Comparison of ENCODE assay signal across 13 cellular contexts in the genomic region with DNA sequence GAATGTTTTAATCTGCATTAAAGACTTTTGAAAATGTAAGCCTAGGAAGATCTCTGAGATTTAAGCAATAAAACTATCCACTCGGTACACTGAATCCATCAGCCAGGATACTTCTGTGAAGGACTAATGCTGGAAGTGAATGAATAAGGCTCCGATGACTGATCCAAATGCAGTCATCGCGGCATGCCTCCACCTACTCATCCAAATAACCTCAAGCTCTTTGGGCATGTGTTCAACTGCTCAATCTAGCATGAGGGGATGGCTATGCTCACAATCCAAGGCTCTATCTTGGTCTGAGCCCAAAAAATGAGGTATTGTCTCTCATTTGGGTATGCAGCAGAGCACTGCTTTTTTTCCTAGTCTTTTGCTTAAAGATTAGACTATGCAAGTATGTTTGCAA. TPM values are rescaled to one million over a fixed set of nuclear protein-coding genes. Genes with fewer than 3 reads are reported as not detected.
A peak's percentile ranks its signal among the peaks of the same experiment; 100 is the strongest.
DNase-seq lines count a peak whose midpoint lies in the region; ATAC-seq, FAIRE-seq and TF ChIP-seq lines count a peak whose summit lies in the region.
"Had no signal": no experiment of that assay in that cellular context is flagged by ENCODE, and none has a peak within 500 bp of the region (broad histone marks: within the 10 kb centered on the region; RNA-seq: fewer than 3 reads in every experiment).

No MANE protein-coding gene starts in this region.

- no peak for TF ChIP-seq CTCF in heart right ventricle (IDR thresholded peaks at IDR 0.05)
- no peak for TF ChIP-seq CTCF in foreskin fibroblast (IDR thresholded peaks at IDR 0.05; ENCODE audit: low read depth, low read length)
- no peak for TF ChIP-seq CTCF in GM13976 (IDR thresholded peaks at IDR 0.05; ENCODE audit: borderline replicate concordance, control extremely low read depth, extremely low read depth, insufficient read depth, missing control alignments)

- DNase-seq in heart right ventricle: no peak
- no peak for DNase-seq in Right ventricle myocardium superior
- peak; percentile 76 to 90 for DNase-seq in foreskin fibroblast
- no peak for DNase-seq in GM13976 (ENCODE audit: low spot score)
- no peak for DNase-seq in HUDEP-2 (lab: John Stamatoyannopoulos, UW; ENCODE audit: unreplicated experiment in 76 of 76)
- no peak for DNase-seq in GM12892 (ENCODE audit: insufficient read length)
- no peak for DNase-seq in NK-92 treated with Interleukin-12 subunit alpha and Interleukin-12 subunit beta, amount 100 ng/mL, for 24 hours (lab: John Stamatoyannopoulos, UW)
- DNase-seq: NCI-H524 treated with DMSO at 0.1 percent for 48 hours, nephron progenitor cell had no signal

- peaks cover 4% of the 10 kb centered on the region for H3K4me1 Mint-ChIP-seq in activated T-helper 17 cell treated with anti-CD3 and anti-CD28 coated beads, Interleukin-2, amount 50 U/mL, for 72 hours
- H3K4me1 Mint-ChIP-seq: nephron progenitor cell; stimulated activated effector memory CD8-positive, alpha-beta T cell treated with anti-CD3 and anti-CD28 coated beads, Interleukin-12 subunit alpha, Interleukin-12 subunit beta, amount 100 ng/mL, for 72 hours had no signal

- H3K4me1 ChIP-seq in heart right ventricle: peaks cover 0 to 86% (median 60%) of the 10 kb centered on the region in 9 donors

- intact Hi-C loops in heart right ventricle (cut with DNase I) (loop anchor here in 1 of 10 donors (5.0 kb wide), 1 partner anchor 44 kb away; no protein-coding TSS in a partner anchor), Right ventricle myocardium superior (cut with DNase I) (no loop called here)

- no peaks in the 10 kb centered on the region for H3K27me3 ChIP-seq in heart right ventricle

- no peaks in the 10 kb centered on the region for H3K36me3 ChIP-seq in heart right ventricle

- H3K27me3 Mint-ChIP-seq in activated T-helper 17 cell treated with anti-CD3 and anti-CD28 coated beads, Interleukin-2, amount 50 U/mL, for 72 hours: no peaks in the 10 kb centered on the region

- H3K27ac ChIP-seq in heart right ventricle: peak overlapping the region in 6 of 10 donors; percentile 22 to 64 (median 34)
- H3K27ac ChIP-seq: SK-N-MC had no signal

- in situ Hi-C loops in GM13976 (cut with MboI; ENCODE audit: low sequenced_read_pairs, unreplicated experiment): no loop called here

- no peak overlapping the region for H3K27ac Mint-ChIP-seq in activated T-helper 17 cell treated with anti-CD3 and anti-CD28 coated beads, Interleukin-2, amount 50 U/mL, for 72 hours
- H3K27ac Mint-ChIP-seq: nephron progenitor cell; stimulated activated effector memory CD8-positive, alpha-beta T cell treated with anti-CD3 and anti-CD28 coated beads, Interleukin-12 subunit alpha, Interleukin-12 subunit beta, amount 100 ng/mL, for 72 hours had no signal

- no peak overlapping the region for H3K4me3 ChIP-seq in heart right ventricle
- H3K4me3 ChIP-seq in foreskin fibroblast (ENCODE audit: low read depth in 1 of 2, low read length in 2 of 2): no peak overlapping the region
- H3K4me3 ChIP-seq: SK-N-MC had no signal

- FAIRE-seq in GM12892 (lab: Jason Lieb, UNC): no peak
- FAIRE-seq: islet of Langerhans had no signal

- H3K36me3 Mint-ChIP-seq in activated T-helper 17 cell treated with anti-CD3 and anti-CD28 coated beads, Interleukin-2, amount 50 U/mL, for 72 hours (ENCODE audit: low read depth): no peaks in the 10 kb centered on the region
- H3K36me3 Mint-ChIP-seq: stimulated activated effector memory CD8-positive, alpha-beta T cell treated with anti-CD3 and anti-CD28 coated beads, Interleukin-12 subunit alpha, Interleukin-12 subunit beta, amount 100 ng/mL, for 72 hours had no signal

- 49 to 57% methylated on average over 4 of the region's 4 CpGs for WGBS in heart right ventricle, 2 donors

- no peak overlapping the region for H3K4me3 Mint-ChIP-seq in activated T-helper 17 cell treated with anti-CD3 and anti-CD28 coated beads, Interleukin-2, amount 50 U/mL, for 72 hours
- H3K4me3 Mint-ChIP-seq: nephron progenitor cell; stimulated activated effector memory CD8-positive, alpha-beta T cell treated with anti-CD3 and anti-CD28 coated beads, Interleukin-12 subunit alpha, Interleukin-12 subunit beta, amount 100 ng/mL, for 72 hours had no signal

- peaks cover 4% of the 10 kb centered on the region for H3K9me3 Mint-ChIP-seq in activated T-helper 17 cell treated with anti-CD3 and anti-CD28 coated beads, Interleukin-2, amount 50 U/mL, for 72 hours
- H3K9me3 Mint-ChIP-seq: nephron progenitor cell; stimulated activated effector memory CD8-positive, alpha-beta T cell treated with anti-CD3 and anti-CD28 coated beads, Interleukin-12 subunit alpha, Interleukin-12 subunit beta, amount 100 ng/mL, for 72 hours had no signal

- no peaks in the 10 kb centered on the region for H3K9me3 ChIP-seq in heart right ventricle

- ATAC-seq in heart right ventricle: peak in 6 of 8 donors; percentile 43 to 75 (median 49)
- no peak for ATAC-seq in Right ventricle myocardium superior (ENCODE audit: poor library complexity)
- ATAC-seq in activated T-helper 17 cell treated with anti-CD3 and anti-CD28 coated beads, Interleukin-2, amount 50 U/mL, for 72 hours (replicated peaks): peak; percentile 71

- no peak for TF ChIP-seq POLR2A in GM12892 (IDR thresholded peaks at IDR 0.05; ENCODE audit: low read depth, low read length)

RNA-seq across cellular contexts. Expression of a gene that starts 19.2 kb away (rescaled TPM):
- total RNA-seq in heart right ventricle: 10 to 100 TPM; 16.8 to 57.4 (median 45.9) TPM
- polyA plus RNA-seq in heart right ventricle: 10 to 100 TPM in 1 of 2 donors, 1 to 10 TPM in 1; 4.8 to 76.2 TPM
- total RNA-seq in Right ventricle myocardium superior: 26.6 TPM
- total RNA-seq in activated T-helper 17 cell treated with anti-CD3 and anti-CD28 coated beads, Interleukin-2, amount 50 U/mL, for 72 hours: 1 to 10 TPM; 2.3 to 2.9 TPM
- 4.8 TPM for polyA plus RNA-seq in GM12892 (2012; ENCODE audit: missing spikeins)

Comparison
In these comparisons a context has a peak if more than half of its experiments do, and no peak if none do; other contexts are left out.
1. DNase-seq: peak in foreskin fibroblast (2 of 2); none in heart right ventricle (0 of 2), Right ventricle myocardium superior (single experiment), GM13976 (single experiment), HUDEP-2 (0 of 76), GM12892 (single experiment) and NK-92 treated with Interleukin-12 subunit alpha and Interleukin-12 subunit beta, amount 100 ng/mL, for 24 hours (single experiment).